In genomic region chr5:32090755-32091128, GRCh38 we compare ENCODE assay signal across 30 cellular contexts.
DNase-seq lines count a peak whose midpoint lies in the region; ATAC-seq, FAIRE-seq and TF ChIP-seq lines count a peak whose summit lies in the region.
"Had no signal": no experiment of that assay in that cellular context is flagged by ENCODE, and none has a peak within 500 bp of the region (broad histone marks: within the 10 kb centered on the region; RNA-seq: fewer than 3 reads in every experiment).

No MANE protein-coding gene starts in this region.

- H3K27ac ChIP-seq in right atrium auricular region (no peak overlapping the region), K562 (ENCODE audit: extremely low read depth, low read depth, low read length) (no peak overlapping the region)
- H3K27ac ChIP-seq: A549; BLaER1 treated with 17β-estradiol and CSF1 and Interleukin-3, amounts not matched to agents 10 nM and 100 nM; PC-9; SJCRH30 had no signal

- H3K27me3 Mint-ChIP-seq in activated CD8-positive, alpha-beta T cell treated with anti-CD3 and anti-CD28 coated beads for 36 hours, result no peaks in the 10 kb centered on the region
- H3K27me3 Mint-ChIP-seq: CD4-positive, alpha-beta memory T cell had no signal

- H3K9ac ChIP-seq in K562 (ENCODE audit: insufficient read depth in 1 of 2, low read depth in 2 of 2, low read length in 2 of 2), result peak overlapping the region in 1 of 2 experiments; percentile 41; a peak in 1 of 4 replicates
- H3K9ac ChIP-seq: BLaER1 treated with 17β-estradiol and CSF1 and Interleukin-3, amounts not matched to agents 10 nM and 100 nM had no signal

- no peak overlapping the region for H3K4me2 ChIP-seq in K562 (ENCODE audit: insufficient read depth, low read length)
- H3K4me2 ChIP-seq: A549; BLaER1 treated with 17β-estradiol and CSF1 and Interleukin-3, amounts not matched to agents 10 nM and 100 nM; PC-9 had no signal

- TF ChIP-seq EP300 in K562 (IDR thresholded peaks at IDR 0.05; ENCODE audit: low read length), result no peak

- POLR2A ChIA-PET in K562 (lab: Yijun Ruan, JAX), result interaction anchor here (0.5 to 0.8 kb wide), 2 partner anchors 209 to 496 kb away, joined by 3 read pairs; no protein-coding TSS in a partner anchor
- POLR2A ChIA-PET in activated CD8-positive, alpha-beta T cell treated with anti-CD3 and anti-CD28 coated beads for 36 hours (lab: Charles Lee), result no interaction called here

- H3K9me3 Mint-ChIP-seq in activated CD8-positive, alpha-beta T cell treated with anti-CD3 and anti-CD28 coated beads for 36 hours, result no peaks in the 10 kb centered on the region
- H3K9me3 Mint-ChIP-seq: CD4-positive, alpha-beta memory T cell; HFFc6 had no signal

- H3K4me1 ChIP-seq in right atrium auricular region, result peaks cover 0 to 9% of the 10 kb centered on the region in 2 donors
- H3K4me1 ChIP-seq in K562 (replicated peaks in 1 of 2; ENCODE audit: control insufficient read depth in 2 of 2, insufficient read depth in 2 of 2, low read length in 2 of 2), result peaks cover 0 to 18% of the 10 kb centered on the region in 2 experiments; a peak in 2 of 5 replicates
- H3K4me1 ChIP-seq: HAP-1, SJCRH30 had no signal

- no peaks in the 10 kb centered on the region for H3K79me2 ChIP-seq in K562 (ENCODE audit: control insufficient read depth, insufficient read depth, low read length)

- CTCF ChIA-PET in K562 (lab: Yijun Ruan, JAX; ENCODE audit: low intra/inter-chr PET ratio), result interaction anchor here (0.6 kb wide), 1 partner anchor 229 kb away, joined by 3 read pairs; no protein-coding TSS in a partner anchor
- CTCF ChIA-PET in activated CD8-positive, alpha-beta T cell treated with anti-CD3 and anti-CD28 coated beads for 36 hours (lab: Charles Lee), result interaction anchor here (0.7 to 2.0 kb wide), 4 partner anchors 32 to 453 kb away, joined by 3 to 7 read pairs (median 3); no protein-coding TSS in a partner anchor

- intact Hi-C loops in left cardiac atrium (cut with DNase I), result loop anchor here in 1 of 2 donors (5.0 kb wide), 2 partner anchors 263 to 508 kb away; no protein-coding TSS in a partner anchor
- intact Hi-C loops in K562 (cut with micrococcal nuclease), result loop anchor here (5.0 to 10.0 kb wide), 2 partner anchors 237 to 524 kb away; no protein-coding TSS in a partner anchor
- intact Hi-C loops in activated CD8-positive, alpha-beta T cell treated with anti-CD3 and anti-CD28 coated beads for 36 hours (cut with micrococcal nuclease), result loop anchor here (5.0 kb wide), 1 partner anchor 263 kb away; no protein-coding TSS in a partner anchor

- no TSS peak for BruUV-seq in K562 (replicated peaks; lab: Mats Ljungman, UMichigan)

- TF ChIP-seq CTCF in right atrium auricular region (IDR thresholded peaks at IDR 0.05), result no peak
- TF ChIP-seq CTCF in K562 (IDR thresholded peaks at IDR 0.05 in 2 of 3, conservative IDR thresholded peaks at IDR 0.05 in 1 of 3; ENCODE audit: insufficient read depth in 2 of 3, low read depth in 1 of 3, low read length in 3 of 3), result no peak
- TF ChIP-seq CTCF in activated CD8-positive, alpha-beta T cell treated with anti-CD3 and anti-CD28 coated beads for 36 hours (IDR thresholded peaks at IDR 0.05), result no peak

- no peaks in the 10 kb centered on the region for H4K20me1 ChIP-seq in K562 (replicated peaks; ENCODE audit: control insufficient read depth, insufficient read depth, low read length)
- H4K20me1 ChIP-seq: BLaER1 treated with 17β-estradiol and CSF1 and Interleukin-3, amounts not matched to agents 10 nM and 100 nM had no signal

- no peak overlapping the region for H3K4me3 Mint-ChIP-seq in activated CD8-positive, alpha-beta T cell treated with anti-CD3 and anti-CD28 coated beads for 36 hours
- H3K4me3 Mint-ChIP-seq: CD4-positive, alpha-beta memory T cell; HFFc6 had no signal

- in situ Hi-C loops in K562 (cut with MboI), result loop anchor here (5.0 to 10.0 kb wide), 2 partner anchors 253 to 506 kb away; no protein-coding TSS in a partner anchor

- whole genome bisulfite sequencing in K562 (ENCODE audit: insufficient coverage, low coverage, missing lambda C conversion rate), result 31% methylated on average over 17 of the region's 17 CpGs

- ATAC-seq in left cardiac atrium, result no peak
- peak; percentile 35 for ATAC-seq in K562
- ATAC-seq in activated CD8-positive, alpha-beta T cell treated with anti-CD3 and anti-CD28 coated beads for 36 hours, result no peak
- ATAC-seq: A549, Right ventricle myocardium inferior, SK-N-SH treated with all-trans-retinoic acid at 6 μM for 48 hours had no signal

- H3K9me3 ChIP-seq in right atrium auricular region (no peaks in the 10 kb centered on the region), K562 (replicated peaks; ENCODE audit: control insufficient read depth, insufficient read depth, low read depth, low read length) (no peaks in the 10 kb centered on the region)
- H3K9me3 ChIP-seq: A549; BLaER1 treated with 17β-estradiol and CSF1 and Interleukin-3, amounts not matched to agents 10 nM and 100 nM; HAP-1; MG63; SJCRH30 had no signal

- TF ChIP-seq POLR2A in K562 (conservative IDR thresholded peaks at IDR 0.05), result no peak

- H3K4me3 ChIP-seq in right atrium auricular region, result no peak overlapping the region
- no peak overlapping the region for H3K4me3 ChIP-seq in K562
- H3K4me3 ChIP-seq: A549; BLaER1 treated with 17β-estradiol and CSF1 and Interleukin-3, amounts not matched to agents 10 nM and 100 nM; HAP-1; MG63; PC-9; SJCRH30 had no signal

- no peak overlapping the region for H3K27ac Mint-ChIP-seq in activated CD8-positive, alpha-beta T cell treated with anti-CD3 and anti-CD28 coated beads for 36 hours
- H3K27ac Mint-ChIP-seq: CD4-positive, alpha-beta memory T cell; HFFc6 had no signal

- DNase-seq in right atrium auricular region (ENCODE audit: low spot score), result peak; percentile 55
- DNase-seq in left cardiac atrium, result no peak
- peak in 2 of 4 experiments; percentile 25 to 34 for DNase-seq in K562 (ENCODE audit: extremely low read depth in 1 of 4, low spot score in 3 of 4)
- DNase-seq in mesenteric fat pad (ENCODE audit: low spot score), result peak; percentile 78
- DNase-seq in NCI-H2081 treated with DMSO at 0.1 percent for 48 hours (lab: John Stamatoyannopoulos, UW), result no peak
- DNase-seq in activated CD8-positive, alpha-beta T cell treated with anti-CD3 and anti-CD28 coated beads for 36 hours, result no peak
- no peak for DNase-seq in nucleus accumbens (lab: John Stamatoyannopoulos, UW)
- DNase-seq: AML-193; CD4-positive, alpha-beta memory T cell; COR-L47; DMS79; EL; GF-D8; HFFc6; KG1; MG63; NCI-H1105 treated with DMSO at 0.1 percent for 48 hours; NCI-H146; NCI-H1930; NCI-H526 treated with DMSO at 0.1 percent for 48 hours; PC-9; SJCRH30 had no signal

- H3K9me1 ChIP-seq in K562 (ENCODE audit: control insufficient read depth, insufficient read depth, low read length), result no peaks in the 10 kb centered on the region

- H2AFZ ChIP-seq in K562 (ENCODE audit: low read depth, low read length), result no peak overlapping the region
- H2AFZ ChIP-seq: PC-9 had no signal

- no peaks in the 10 kb centered on the region for H3K27me3 ChIP-seq in right atrium auricular region
- H3K27me3 ChIP-seq in K562 (ENCODE audit: control insufficient read depth in 2 of 2, insufficient read depth in 2 of 2, low read length in 2 of 2), result peaks cover 26 to 46% of the 10 kb centered on the region in 2 experiments
- H3K27me3 ChIP-seq: BLaER1 treated with 17β-estradiol and CSF1 and Interleukin-3, amounts not matched to agents 10 nM and 100 nM; MG63; SJCRH30 had no signal

- H3K4me1 Mint-ChIP-seq in activated CD8-positive, alpha-beta T cell treated with anti-CD3 and anti-CD28 coated beads for 36 hours (ENCODE audit: low read depth), result peaks cover 6% of the 10 kb centered on the region

- FAIRE-seq in K562 (lab: Jason Lieb, UNC), result no peak
- FAIRE-seq: A549, GM12892, GM19239, HTR-8/SVneo had no signal

- H3K36me3 Mint-ChIP-seq in activated CD8-positive, alpha-beta T cell treated with anti-CD3 and anti-CD28 coated beads for 36 hours (ENCODE audit: low read depth), result no peaks in the 10 kb centered on the region
- H3K36me3 Mint-ChIP-seq: CD4-positive, alpha-beta memory T cell had no signal

- TF ChIP-seq RAD21 in K562 (CRISPR knock-in tag; conservative IDR thresholded peaks at IDR 0.05 in 1 of 2, IDR thresholded peaks at IDR 0.05 in 1 of 2), result no peak

- H3K36me3 ChIP-seq in right atrium auricular region, result peaks cover 40% of the 10 kb centered on the region
- H3K36me3 ChIP-seq in K562 (ENCODE audit: control insufficient read depth, insufficient read depth, low read length), result no peaks in the 10 kb centered on the region
- H3K36me3 ChIP-seq: HAP-1, MG63, SJCRH30 had no signal

TF ChIP-seq in K562, 482 proteins besides CTCF, POLR2A, EP300 and RAD21 (continues in another document):
- TF ChIP-seq CHD2 (IDR thresholded peaks at IDR 0.05; ENCODE audit: low read depth, low read length) (no peak), MXI1 (IDR thresholded peaks at IDR 0.05; ENCODE audit: low read depth, low read length) (no peak), JUN (IDR thresholded peaks at IDR 0.05; ENCODE audit: borderline replicate concordance, low read depth, low read length) (no peak), JUN (CRISPR knock-in tag; IDR thresholded peaks at IDR 0.05; ENCODE audit: borderline replicate concordance) (no peak), ZNF589 (CRISPR knock-in tag; IDR thresholded peaks at IDR 0.05; ENCODE audit: low read depth) (no peak), FOXM1 (IDR thresholded peaks at IDR 0.05; ENCODE audit: low read depth) (no peak), FOXM1 (CRISPR knock-in tag; IDR thresholded peaks at IDR 0.05; ENCODE audit: low read depth) (no peak)
- TF ChIP-seq, protein P1, sequence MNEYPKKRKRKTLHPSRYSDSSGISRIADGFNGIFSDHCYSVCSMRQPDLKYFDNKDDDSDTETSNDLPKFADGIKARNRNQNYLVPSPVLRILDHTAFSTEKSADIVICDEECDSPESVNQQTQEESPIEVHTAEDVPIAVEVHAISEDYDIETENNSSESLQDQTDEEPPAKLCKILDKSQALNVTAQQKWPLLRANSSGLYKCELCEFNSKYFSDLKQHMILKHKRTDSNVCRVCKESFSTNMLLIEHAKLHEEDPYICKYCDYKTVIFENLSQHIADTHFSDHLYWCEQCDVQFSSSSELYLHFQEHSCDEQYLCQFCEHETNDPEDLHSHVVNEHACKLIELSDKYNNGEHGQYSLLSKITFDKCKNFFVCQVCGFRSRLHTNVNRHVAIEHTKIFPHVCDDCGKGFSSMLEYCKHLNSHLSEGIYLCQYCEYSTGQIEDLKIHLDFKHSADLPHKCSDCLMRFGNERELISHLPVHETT (CRISPR knock-in tag; conservative IDR thresholded peaks at IDR 0.05 in 1 of 2, IDR thresholded peaks at IDR 0.05 in 1 of 2), result no peak
- TF ChIP-seq, protein P2, sequence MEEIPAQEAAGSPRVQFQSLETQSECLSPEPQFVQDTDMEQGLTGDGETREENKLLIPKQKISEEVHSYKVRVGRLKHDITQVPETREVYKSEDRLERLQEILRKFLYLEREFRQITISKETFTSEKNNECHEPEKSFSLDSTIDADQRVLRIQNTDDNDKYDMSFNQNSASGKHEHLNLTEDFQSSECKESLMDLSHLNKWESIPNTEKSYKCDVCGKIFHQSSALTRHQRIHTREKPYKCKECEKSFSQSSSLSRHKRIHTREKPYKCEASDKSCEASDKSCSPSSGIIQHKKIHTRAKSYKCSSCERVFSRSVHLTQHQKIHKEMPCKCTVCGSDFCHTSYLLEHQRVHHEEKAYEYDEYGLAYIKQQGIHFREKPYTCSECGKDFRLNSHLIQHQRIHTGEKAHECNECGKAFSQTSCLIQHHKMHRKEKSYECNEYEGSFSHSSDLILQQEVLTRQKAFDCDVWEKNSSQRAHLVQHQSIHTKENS (CRISPR knock-in tag; IDR thresholded peaks at IDR 0.05), result no peak

Comparison
In these comparisons a context has a peak if more than half of its experiments do, and no peak if none do; other contexts are left out.
1. DNase-seq: peak in right atrium auricular region (single experiment) and mesenteric fat pad (single experiment); none in left cardiac atrium (single experiment), NCI-H2081 treated with DMSO at 0.1 percent for 48 hours (single experiment), activated CD8-positive, alpha-beta T cell treated with anti-CD3 and anti-CD28 coated beads for 36 hours (single experiment) and nucleus accumbens (0 of 56).